ENCODE assay signal across 38 cellular contexts in the genomic region with DNA sequence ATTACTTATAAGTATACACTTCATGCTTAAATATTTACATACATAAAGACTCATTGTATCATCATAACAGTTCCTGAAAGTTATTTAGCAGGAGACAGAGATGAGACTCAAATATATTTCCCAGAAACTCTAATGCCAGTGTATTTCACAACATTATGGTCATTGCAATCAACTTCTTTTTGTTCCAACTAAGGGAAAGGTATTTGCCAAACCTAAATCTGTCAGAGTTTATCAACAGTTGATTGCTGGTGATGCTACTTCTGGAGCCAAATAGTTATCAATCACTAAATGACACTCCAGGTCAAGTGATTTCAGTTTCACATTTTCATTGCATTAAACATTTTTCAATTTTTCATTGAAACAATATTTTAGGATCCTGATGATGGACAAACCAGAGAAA.
"Had no signal": no experiment of that assay in that cellular context is flagged by ENCODE, and none has a peak within 500 bp of the region (broad histone marks: within the 10 kb centered on the region; RNA-seq: fewer than 3 reads in every experiment).

No MANE protein-coding gene starts in this region.

- H3K4me3 Mint-ChIP-seq: activated CD4-positive, alpha-beta memory T cell treated with anti-CD3 and anti-CD28 coated beads, Interleukin-2, amount 10 ng/mL, durations not matched to agents 7 days and 5 days; activated CD4-positive, alpha-beta T cell treated with anti-CD3 and anti-CD28 coated beads for 36 hours; activated CD4-positive, alpha-beta T cell treated with anti-CD3 and anti-CD28 coated beads, Interleukin-2, amount 10 ng/mL, durations not matched to agents 7 days and 5 days; activated CD8-positive, alpha-beta memory T cell treated with anti-CD3 and anti-CD28 coated beads, Interleukin-2, amount 10 ng/mL, durations not matched to agents 7 days and 5 days; activated CD8-positive, alpha-beta T cell treated with anti-CD3 and anti-CD28 coated beads, Interleukin-2, amount 10 ng/mL, durations not matched to agents 7 days and 5 days; activated naive CD4-positive, alpha-beta T cell treated with anti-CD3 and anti-CD28 coated beads, Interleukin-2, amount 10 ng/mL, durations not matched to agents 7 days and 5 days; activated naive CD4-positive, alpha-beta T cell treated with anti-CD3 and anti-CD28 coated beads, Interleukin-2, amount 50 U/mL, for 24 hours; activated naive CD8-positive, alpha-beta T cell; activated naive CD8-positive, alpha-beta T cell treated with anti-CD3 and anti-CD28 coated beads, Interleukin-2, amount 10 ng/mL, durations not matched to agents 7 days and 5 days; activated naive CD8-positive, alpha-beta T cell treated with anti-CD3 and anti-CD28 coated beads, Interleukin-2, amount 50 U/mL, for 24 hours; activated T-cell treated with anti-CD3 and anti-CD28 coated beads, Interleukin-2, amount 50 U/mL, for 24 hours; T-helper 1 cell treated with Interleukin-12 subunit alpha and Interleukin-12 subunit beta and Interleukin-4 antibody, amounts not matched to agents 30 μg/mL and 1 μg/mL, for 36 hours; T-helper 2 cell treated with Interferon-gamma antibody and Interleukin-4, amounts not matched to agents 5 μg/mL and 100 μg/mL, for 36 hours; WTC11 had no signal

- H3K9me3 ChIP-seq: adrenal gland, breast epithelium had no signal

- H3K4me3 ChIP-seq: adrenal gland, body of pancreas, breast epithelium had no signal

- H3K27ac ChIP-seq: body of pancreas, brain microvascular endothelial cell, breast epithelium, WERI-Rb-1 had no signal

- FAIRE-seq: astrocyte had no signal

- DNase-seq: activated CD4-positive, alpha-beta memory T cell treated with anti-CD3 and anti-CD28 coated beads, Interleukin-2, amount 10 ng/mL, durations not matched to agents 7 days and 5 days; activated CD4-positive, alpha-beta T cell treated with anti-CD3 and anti-CD28 coated beads for 1 hour; activated CD4-positive, alpha-beta T cell treated with anti-CD3 and anti-CD28 coated beads for 36 hours; activated CD4-positive, alpha-beta T cell treated with anti-CD3 and anti-CD28 coated beads for 48 hours; activated CD4-positive, alpha-beta T cell treated with anti-CD3 and anti-CD28 coated beads, Interleukin-2, amount 10 ng/mL, durations not matched to agents 7 days and 5 days; activated CD4-positive, alpha-beta T cell treated with anti-CD3 and anti-CD28 coated beads, Interleukin-2, amount 50 U/mL, for 48 hours; activated CD4-positive, CD25-positive, alpha-beta regulatory T cell; activated CD8-positive, alpha-beta memory T cell treated with anti-CD3 and anti-CD28 coated beads for 24 hours; activated CD8-positive, alpha-beta memory T cell treated with anti-CD3 and anti-CD28 coated beads, Interleukin-2, amount 10 ng/mL, durations not matched to agents 7 days and 5 days; activated CD8-positive, alpha-beta memory T cell treated with anti-CD3 and anti-CD28 coated beads, Interleukin-2, amount 50 U/mL, for 48 hours; activated CD8-positive, alpha-beta T cell treated with anti-CD3 and anti-CD28 coated beads, Interleukin-2, amount 10 ng/mL, durations not matched to agents 7 days and 5 days; activated effector memory CD4-positive, alpha-beta T cell treated with Interleukin-2 at 50 U/mL for 16 hours; activated gamma-delta T cell; activated naive CD4-positive, alpha-beta T cell treated with anti-CD3 and anti-CD28 coated beads, Interleukin-2, amount 10 ng/mL, durations not matched to agents 7 days and 5 days; activated naive CD4-positive, alpha-beta T cell treated with Interleukin-2 at 50 U/mL for 16 hours; activated naive CD8-positive, alpha-beta T cell treated with anti-CD3 and anti-CD28 coated beads, Interleukin-2, amount 10 ng/mL, durations not matched to agents 7 days and 5 days; activated naive CD8-positive, alpha-beta T cell treated with anti-CD3 and anti-CD28 coated beads, Interleukin-2, amount 50 U/mL, for 24 hours; activated T-cell treated with anti-CD3 and anti-CD28 coated beads, Interleukin-2, amount 50 U/mL, for 24 hours; activated T-cell treated with anti-CD3 and anti-CD28 coated beads, Interleukin-2, amount 50 U/mL, for 48 hours; amniotic stem cell; aorta; body of pancreas; brain microvascular endothelial cell; central memory CD4-positive, alpha-beta T cell; T-helper 1 cell; T-helper 2 cell; T-helper 9 cell; WERI-Rb-1 had no signal

- ATAC-seq: activated CD4-positive, alpha-beta T cell treated with anti-CD3 and anti-CD28 coated beads for 36 hours; activated CD4-positive, CD25-positive, alpha-beta regulatory T cell treated with anti-CD3 and anti-CD28 coated beads, Interleukin-2, amount 50 U/mL, for 24 hours; activated CD8-positive, alpha-beta memory T cell treated with anti-CD3 and anti-CD28 coated beads, Interleukin-2, amount 10 ng/mL, durations not matched to agents 7 days and 5 days; activated CD8-positive, alpha-beta T cell treated with anti-CD3 and anti-CD28 coated beads, Interleukin-2, amount 10 ng/mL, durations not matched to agents 7 days and 5 days; activated naive CD8-positive, alpha-beta T cell treated with anti-CD3 and anti-CD28 coated beads, Interleukin-2, amount 50 U/mL, for 24 hours; body of pancreas; WTC11 had no signal

- H3K36me3 Mint-ChIP-seq: activated CD8-positive, alpha-beta memory T cell treated with anti-CD3 and anti-CD28 coated beads, Interleukin-2, amount 10 ng/mL, durations not matched to agents 7 days and 5 days; activated naive CD4-positive, alpha-beta T cell treated with anti-CD3 and anti-CD28 coated beads, Interleukin-2, amount 10 ng/mL, durations not matched to agents 7 days and 5 days; activated naive CD4-positive, alpha-beta T cell treated with anti-CD3 and anti-CD28 coated beads, Interleukin-2, amount 50 U/mL, for 24 hours; activated naive CD8-positive, alpha-beta T cell; activated naive CD8-positive, alpha-beta T cell treated with anti-CD3 and anti-CD28 coated beads, Interleukin-2, amount 10 ng/mL, durations not matched to agents 7 days and 5 days; WTC11 had no signal

- H3K27me3 ChIP-seq: adrenal gland, body of pancreas, brain microvascular endothelial cell, breast epithelium had no signal

- H3K27me3 Mint-ChIP-seq: activated CD4-positive, alpha-beta memory T cell treated with anti-CD3 and anti-CD28 coated beads, Interleukin-2, amount 10 ng/mL, durations not matched to agents 7 days and 5 days; activated CD4-positive, alpha-beta T cell treated with anti-CD3 and anti-CD28 coated beads for 36 hours; activated CD4-positive, alpha-beta T cell treated with anti-CD3 and anti-CD28 coated beads, Interleukin-2, amount 10 ng/mL, durations not matched to agents 7 days and 5 days; activated CD8-positive, alpha-beta memory T cell treated with anti-CD3 and anti-CD28 coated beads, Interleukin-2, amount 10 ng/mL, durations not matched to agents 7 days and 5 days; activated naive CD4-positive, alpha-beta T cell treated with anti-CD3 and anti-CD28 coated beads, Interleukin-2, amount 10 ng/mL, durations not matched to agents 7 days and 5 days; activated naive CD4-positive, alpha-beta T cell treated with anti-CD3 and anti-CD28 coated beads, Interleukin-2, amount 50 U/mL, for 24 hours; activated naive CD8-positive, alpha-beta T cell; activated naive CD8-positive, alpha-beta T cell treated with anti-CD3 and anti-CD28 coated beads, Interleukin-2, amount 10 ng/mL, durations not matched to agents 7 days and 5 days; activated naive CD8-positive, alpha-beta T cell treated with anti-CD3 and anti-CD28 coated beads, Interleukin-2, amount 50 U/mL, for 24 hours; activated T-cell treated with anti-CD3 and anti-CD28 coated beads, Interleukin-2, amount 50 U/mL, for 24 hours had no signal

- H3K4me1 ChIP-seq: body of pancreas, breast epithelium had no signal

- H3K4me1 Mint-ChIP-seq: activated CD4-positive, alpha-beta memory T cell treated with anti-CD3 and anti-CD28 coated beads, Interleukin-2, amount 10 ng/mL, durations not matched to agents 7 days and 5 days; activated CD4-positive, alpha-beta T cell treated with anti-CD3 and anti-CD28 coated beads for 36 hours; activated CD4-positive, alpha-beta T cell treated with anti-CD3 and anti-CD28 coated beads, Interleukin-2, amount 10 ng/mL, durations not matched to agents 7 days and 5 days; activated CD8-positive, alpha-beta memory T cell treated with anti-CD3 and anti-CD28 coated beads, Interleukin-2, amount 10 ng/mL, durations not matched to agents 7 days and 5 days; activated naive CD4-positive, alpha-beta T cell treated with anti-CD3 and anti-CD28 coated beads, Interleukin-2, amount 10 ng/mL, durations not matched to agents 7 days and 5 days; activated naive CD4-positive, alpha-beta T cell treated with anti-CD3 and anti-CD28 coated beads, Interleukin-2, amount 50 U/mL, for 24 hours; activated naive CD8-positive, alpha-beta T cell treated with anti-CD3 and anti-CD28 coated beads, Interleukin-2, amount 10 ng/mL, durations not matched to agents 7 days and 5 days; activated naive CD8-positive, alpha-beta T cell treated with anti-CD3 and anti-CD28 coated beads, Interleukin-2, amount 50 U/mL, for 24 hours had no signal

- H3K27ac Mint-ChIP-seq: activated CD4-positive, alpha-beta memory T cell treated with anti-CD3 and anti-CD28 coated beads, Interleukin-2, amount 10 ng/mL, durations not matched to agents 7 days and 5 days; activated CD4-positive, alpha-beta T cell treated with anti-CD3 and anti-CD28 coated beads for 36 hours; activated CD4-positive, alpha-beta T cell treated with anti-CD3 and anti-CD28 coated beads, Interleukin-2, amount 10 ng/mL, durations not matched to agents 7 days and 5 days; activated CD8-positive, alpha-beta memory T cell treated with anti-CD3 and anti-CD28 coated beads, Interleukin-2, amount 10 ng/mL, durations not matched to agents 7 days and 5 days; activated CD8-positive, alpha-beta T cell treated with anti-CD3 and anti-CD28 coated beads, Interleukin-2, amount 10 ng/mL, durations not matched to agents 7 days and 5 days; activated naive CD4-positive, alpha-beta T cell treated with anti-CD3 and anti-CD28 coated beads, Interleukin-2, amount 10 ng/mL, durations not matched to agents 7 days and 5 days; activated naive CD4-positive, alpha-beta T cell treated with anti-CD3 and anti-CD28 coated beads, Interleukin-2, amount 50 U/mL, for 24 hours; activated naive CD8-positive, alpha-beta T cell; activated naive CD8-positive, alpha-beta T cell treated with anti-CD3 and anti-CD28 coated beads, Interleukin-2, amount 10 ng/mL, durations not matched to agents 7 days and 5 days; activated naive CD8-positive, alpha-beta T cell treated with anti-CD3 and anti-CD28 coated beads, Interleukin-2, amount 50 U/mL, for 24 hours; activated T-cell treated with anti-CD3 and anti-CD28 coated beads, Interleukin-2, amount 50 U/mL, for 24 hours; activated T-helper 2 cell treated with anti-CD3 and anti-CD28 coated beads, Interferon-gamma antibody, Interleukin-2, Interleukin-4, amounts not matched to agents 10 μg/mL and 5 μg/mL and 100 μg/mL, durations not matched to agents 14 hours and 24 hours and 36 hours; T-helper 1 cell treated with Interleukin-12 subunit alpha and Interleukin-12 subunit beta and Interleukin-4 antibody, amounts not matched to agents 30 μg/mL and 1 μg/mL, for 36 hours; T-helper 2 cell treated with Interferon-gamma antibody and Interleukin-4, amounts not matched to agents 5 μg/mL and 100 μg/mL, for 36 hours; WTC11 had no signal

- H3K36me3 ChIP-seq: adrenal gland, brain microvascular endothelial cell, breast epithelium, WERI-Rb-1 had no signal

- H3K9me3 Mint-ChIP-seq: activated CD4-positive, alpha-beta T cell treated with anti-CD3 and anti-CD28 coated beads, Interleukin-2, amount 10 ng/mL, durations not matched to agents 7 days and 5 days; activated naive CD4-positive, alpha-beta T cell treated with anti-CD3 and anti-CD28 coated beads, Interleukin-2, amount 10 ng/mL, durations not matched to agents 7 days and 5 days; activated naive CD4-positive, alpha-beta T cell treated with anti-CD3 and anti-CD28 coated beads, Interleukin-2, amount 50 U/mL, for 24 hours; activated naive CD8-positive, alpha-beta T cell treated with anti-CD3 and anti-CD28 coated beads, Interleukin-2, amount 10 ng/mL, durations not matched to agents 7 days and 5 days; activated naive CD8-positive, alpha-beta T cell treated with anti-CD3 and anti-CD28 coated beads, Interleukin-2, amount 50 U/mL, for 24 hours; activated T-cell treated with anti-CD3 and anti-CD28 coated beads, Interleukin-2, amount 50 U/mL, for 24 hours; activated T-helper 2 cell treated with anti-CD3 and anti-CD28 coated beads, Interferon-gamma antibody, Interleukin-2, Interleukin-4, amounts not matched to agents 10 μg/mL and 5 μg/mL and 100 μg/mL, durations not matched to agents 14 hours and 24 hours and 36 hours; T-helper 1 cell treated with Interleukin-12 subunit alpha and Interleukin-12 subunit beta and Interleukin-4 antibody, amounts not matched to agents 30 μg/mL and 1 μg/mL, for 36 hours; T-helper 2 cell treated with Interferon-gamma antibody and Interleukin-4, amounts not matched to agents 5 μg/mL and 100 μg/mL, for 36 hours; WTC11 had no signal
